Comparison of ENCODE assay signal across 1 cellular context in the genomic region with DNA sequence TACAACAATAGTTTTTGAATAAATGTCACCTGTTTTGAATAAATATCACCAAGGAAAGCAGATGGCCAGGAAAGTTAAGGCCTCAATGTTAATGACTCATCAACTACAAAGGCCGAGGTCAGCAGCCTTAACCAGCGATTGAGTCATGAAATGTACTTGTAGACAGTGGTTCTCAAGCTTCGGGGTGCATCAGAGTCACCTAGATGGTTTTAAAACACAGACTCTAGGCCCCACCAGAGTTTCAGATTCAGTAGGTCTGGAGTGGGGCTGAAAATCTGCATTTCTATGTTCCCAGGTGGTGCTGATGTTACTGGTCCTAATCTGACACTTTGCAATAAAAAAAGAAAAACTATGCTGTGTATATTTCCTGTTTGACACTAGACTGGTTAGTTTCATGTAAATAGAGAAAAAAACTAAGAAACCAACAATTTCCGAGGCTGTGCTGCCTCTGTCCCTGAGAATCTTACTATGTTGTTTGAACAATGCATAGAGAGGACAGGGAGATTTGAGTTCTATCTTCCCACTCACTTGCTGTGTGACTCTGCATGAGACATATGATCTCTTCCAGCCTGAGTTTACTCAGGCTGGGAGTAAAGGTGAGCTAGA.
TF ChIP-seq lines count a peak whose summit lies in the region.

No MANE protein-coding gene starts in this region.

TF ChIP-seq in IMR-90, 13 proteins besides CTCF, POLR2A, EP300 and RAD21 (continued from another document):
- TF ChIP-seq, protein P1, sequence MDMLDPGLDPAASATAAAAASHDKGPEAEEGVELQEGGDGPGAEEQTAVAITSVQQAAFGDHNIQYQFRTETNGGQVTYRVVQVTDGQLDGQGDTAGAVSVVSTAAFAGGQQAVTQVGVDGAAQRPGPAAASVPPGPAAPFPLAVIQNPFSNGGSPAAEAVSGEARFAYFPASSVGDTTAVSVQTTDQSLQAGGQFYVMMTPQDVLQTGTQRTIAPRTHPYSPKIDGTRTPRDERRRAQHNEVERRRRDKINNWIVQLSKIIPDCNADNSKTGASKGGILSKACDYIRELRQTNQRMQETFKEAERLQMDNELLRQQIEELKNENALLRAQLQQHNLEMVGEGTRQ (IDR thresholded peaks at IDR 0.05; ENCODE audit: low read depth, low read length), result no peak
- peak; percentile 97 for TF ChIP-seq FOS (IDR thresholded peaks at IDR 0.05; ENCODE audit: low read depth, low read length)
- peak; percentile 32; the same call in 1 of the 2 replicates for TF ChIP-seq CEBPB (IDR thresholded peaks at IDR 0.05; ENCODE audit: low read depth, low read length)
- TF ChIP-seq MXI1 (IDR thresholded peaks at IDR 0.05; ENCODE audit: borderline replicate concordance, low read depth, low read length), result no peak
- TF ChIP-seq, protein P2, sequence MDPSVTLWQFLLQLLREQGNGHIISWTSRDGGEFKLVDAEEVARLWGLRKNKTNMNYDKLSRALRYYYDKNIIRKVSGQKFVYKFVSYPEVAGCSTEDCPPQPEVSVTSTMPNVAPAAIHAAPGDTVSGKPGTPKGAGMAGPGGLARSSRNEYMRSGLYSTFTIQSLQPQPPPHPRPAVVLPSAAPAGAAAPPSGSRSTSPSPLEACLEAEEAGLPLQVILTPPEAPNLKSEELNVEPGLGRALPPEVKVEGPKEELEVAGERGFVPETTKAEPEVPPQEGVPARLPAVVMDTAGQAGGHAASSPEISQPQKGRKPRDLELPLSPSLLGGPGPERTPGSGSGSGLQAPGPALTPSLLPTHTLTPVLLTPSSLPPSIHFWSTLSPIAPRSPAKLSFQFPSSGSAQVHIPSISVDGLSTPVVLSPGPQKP (IDR thresholded peaks at IDR 0.05; ENCODE audit: borderline replicate concordance, low read depth, low read length), result no peak
- TF ChIP-seq CHD1 (IDR thresholded peaks at IDR 0.05; ENCODE audit: low read depth, low read length), result no peak
- peak; percentile 23; the same call in 1 of the 2 replicates for TF ChIP-seq BHLHE40 (IDR thresholded peaks at IDR 0.05; ENCODE audit: low read depth, low read length)
- no peak for TF ChIP-seq SMC3 (IDR thresholded peaks at IDR 0.05; ENCODE audit: low read depth, low read length)
- TF ChIP-seq NFE2L2 (IDR thresholded peaks at IDR 0.05; ENCODE audit: low read depth, low read length), result no peak
- TF ChIP-seq RCOR1 (IDR thresholded peaks at IDR 0.05; ENCODE audit: insufficient replicate concordance, low read length), result peak; percentile 98
- peak; percentile 68 for TF ChIP-seq MAFK (IDR thresholded peaks at IDR 0.05; ENCODE audit: low read depth, low read length)
- no peak for TF ChIP-seq MAZ (IDR thresholded peaks at IDR 0.05; ENCODE audit: borderline replicate concordance, low read depth, low read length)
TF ChIP-seq in IMR-90: peak in this region for 5.
